Comparison of ENCODE assay signal across 11 cellular contexts in genomic region chr1:112894010-112894292, GRCh38.
"Had no signal": no experiment of that assay in that cellular context is flagged by ENCODE, and none has a peak within 500 bp of the region (broad histone marks: within the 10 kb centered on the region; RNA-seq: fewer than 3 reads in every experiment).

No MANE protein-coding gene starts in this region.

- H3K9ac ChIP-seq: GM23248 had no signal

- H3K4me3 Mint-ChIP-seq: GM23338, H9, HFFc6 had no signal

- H2AFZ ChIP-seq: GM23248, GM23338 had no signal

- H3K27ac Mint-ChIP-seq: GM23338, HFFc6 had no signal

- DNase-seq: GM23248, GOT3, H7, H9, HCEC 1CT, HFFc6 had no signal

- FAIRE-seq: H1, H54 had no signal

- H3K4me3 ChIP-seq: GM23248, GM23338, HAP-1 had no signal

- H3K4me1 Mint-ChIP-seq: GM23338 had no signal

- ATAC-seq: GM23338, HCT116 had no signal

- H3K36me3 ChIP-seq: HAP-1 had no signal

- H3K4me2 ChIP-seq: GM23338 had no signal

- H3K27ac ChIP-seq: GM23248 had no signal
